ENCODE assay signal across 8 cellular contexts in genomic region chr11:65961267-65962135, GRCh38. TPM values are rescaled to one million over a fixed set of nuclear protein-coding genes. Genes with fewer than 3 reads are reported as not detected.
DNase-seq lines count a peak whose midpoint lies in the region; ATAC-seq and TF ChIP-seq lines count a peak whose summit lies in the region.

A gene with protein sequence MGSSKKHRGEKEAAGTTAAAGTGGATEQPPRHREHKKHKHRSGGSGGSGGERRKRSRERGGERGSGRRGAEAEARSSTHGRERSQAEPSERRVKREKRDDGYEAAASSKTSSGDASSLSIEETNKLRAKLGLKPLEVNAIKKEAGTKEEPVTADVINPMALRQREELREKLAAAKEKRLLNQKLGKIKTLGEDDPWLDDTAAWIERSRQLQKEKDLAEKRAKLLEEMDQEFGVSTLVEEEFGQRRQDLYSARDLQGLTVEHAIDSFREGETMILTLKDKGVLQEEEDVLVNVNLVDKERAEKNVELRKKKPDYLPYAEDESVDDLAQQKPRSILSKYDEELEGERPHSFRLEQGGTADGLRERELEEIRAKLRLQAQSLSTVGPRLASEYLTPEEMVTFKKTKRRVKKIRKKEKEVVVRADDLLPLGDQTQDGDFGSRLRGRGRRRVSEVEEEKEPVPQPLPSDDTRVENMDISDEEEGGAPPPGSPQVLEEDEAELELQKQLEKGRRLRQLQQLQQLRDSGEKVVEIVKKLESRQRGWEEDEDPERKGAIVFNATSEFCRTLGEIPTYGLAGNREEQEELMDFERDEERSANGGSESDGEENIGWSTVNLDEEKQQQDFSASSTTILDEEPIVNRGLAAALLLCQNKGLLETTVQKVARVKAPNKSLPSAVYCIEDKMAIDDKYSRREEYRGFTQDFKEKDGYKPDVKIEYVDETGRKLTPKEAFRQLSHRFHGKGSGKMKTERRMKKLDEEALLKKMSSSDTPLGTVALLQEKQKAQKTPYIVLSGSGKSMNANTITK (plus strand): TSS chr11:65961734. CDS start chr11:65961781, 47 bp downstream.

- no peaks in the 10 kb centered on the region for H3K9me3 ChIP-seq in colonic mucosa

- H3K36me3 ChIP-seq in BJ (ENCODE audit: control insufficient read depth, insufficient read depth, low read length) (peaks cover 20% of the 10 kb centered on the region), colonic mucosa (peaks cover 17% of the 10 kb centered on the region)

- intact Hi-C loops in activated CD4-positive, alpha-beta T cell treated with anti-CD3 and anti-CD28 coated beads, Interleukin-2, amount 10 ng/mL, durations not matched to agents 24 days and 14 days (cut with micrococcal nuclease) = loop anchor here (1.0 to 2.0 kb wide), 6 partner anchors 33 to 102 kb away; partner anchors contain the start of genes BANF1, C11orf68, DRAP1 and EIF1AD
- intact Hi-C loops in colonic mucosa (cut with DNase I) = loop anchor here (5.0 kb wide), 1 partner anchor 41 kb away; the partner anchor contains the start of genes BANF1 and EIF1AD

- H3K27me3 ChIP-seq in BJ (ENCODE audit: control insufficient read depth, insufficient read depth, low read length) (no peaks in the 10 kb centered on the region), colonic mucosa (no peaks in the 10 kb centered on the region)

- peaks cover 11% of the 10 kb centered on the region for H3K4me1 ChIP-seq in colonic mucosa

- peak within 1 kb of the TSS; percentile 92 for H3K27ac ChIP-seq in colonic mucosa

- H3K4me3 ChIP-seq in BJ (ENCODE audit: low read depth, low read length) (peak within 1 kb of the TSS; percentile 71), colonic mucosa (peak within 1 kb of the TSS; percentile 94)

- H3K27me3 Mint-ChIP-seq in activated CD4-positive, alpha-beta T cell treated with anti-CD3 and anti-CD28 coated beads, Interleukin-2, amount 10 ng/mL, durations not matched to agents 24 days and 14 days = peaks cover 1% of the 10 kb centered on the region

- H3K27ac Mint-ChIP-seq in activated CD4-positive, alpha-beta T cell treated with anti-CD3 and anti-CD28 coated beads, Interleukin-2, amount 10 ng/mL, durations not matched to agents 24 days and 14 days = peak within 1 kb of the TSS; percentile 95

- ATAC-seq in GM19324 (IDR thresholded peaks at IDR 0.05; ENCODE audit: low FRiP score, unreplicated experiment) (peak; percentile 91), HG03520 (IDR thresholded peaks at IDR 0.05; ENCODE audit: unreplicated experiment) (peak; percentile 81)

- H3K4me1 Mint-ChIP-seq in activated CD4-positive, alpha-beta T cell treated with anti-CD3 and anti-CD28 coated beads, Interleukin-2, amount 10 ng/mL, durations not matched to agents 24 days and 14 days = peaks cover 40% of the 10 kb centered on the region

- no peak for TF ChIP-seq CTCF in BJ (IDR thresholded peaks at IDR 0.05; ENCODE audit: insufficient read depth, low read depth, low read length)
- no peak for TF ChIP-seq CTCF in colonic mucosa (IDR thresholded peaks at IDR 0.05)

- peak within 1 kb of the TSS; percentile 82 to 96 for H3K9ac ChIP-seq in colonic mucosa (ENCODE audit: low read depth in 2 of 2, low read length in 2 of 2)

- H3K36me3 Mint-ChIP-seq in activated CD4-positive, alpha-beta T cell treated with anti-CD3 and anti-CD28 coated beads, Interleukin-2, amount 10 ng/mL, durations not matched to agents 24 days and 14 days (ENCODE audit: low read depth) = peaks cover 37% of the 10 kb centered on the region

- CTCF ChIA-PET in BJ (lab: Yijun Ruan, JAX) = interaction anchor here (1.8 to 2.2 kb wide), 3 partner anchors 71 to 77 kb away, joined by 3 to 9 read pairs (median 4); partner anchors contain the start of genes CCDC85B and FIBP

- H3K9me3 Mint-ChIP-seq in activated CD4-positive, alpha-beta T cell treated with anti-CD3 and anti-CD28 coated beads, Interleukin-2, amount 10 ng/mL, durations not matched to agents 24 days and 14 days = no peaks in the 10 kb centered on the region

- DNase-seq in BJ (ENCODE audit: low read depth) = peak; percentile 87
- DNase-seq in NCI-H69 (lab: John Stamatoyannopoulos, UW) = peak; percentile 99
- DNase-seq in activated CD4-positive, alpha-beta T cell treated with anti-CD3 and anti-CD28 coated beads, Interleukin-2, amount 10 ng/mL, durations not matched to agents 24 days and 14 days = peak; percentile 99
- peak; percentile 97 for DNase-seq in colonic mucosa
- DNase-seq in kidney tubule cell (ENCODE audit: low spot score) = peak; percentile 98
- peak; percentile 79 to 90 for DNase-seq in stimulated activated CD4-positive, alpha-beta T cell treated with anti-CD3 and anti-CD28 coated beads, Interleukin-1b, Interleukin-23, amount 100 ng/mL, for 1 hour (ENCODE audit: low read depth in 2 of 2)

- POLR2A ChIA-PET in BJ (lab: Charles Lee) = interaction anchor here (0.6 to 0.7 kb wide), 2 partner anchors 71 to 462 kb away, joined by 3 read pairs; partner anchors contain the start of gene CCDC85B

- peak within 1 kb of the TSS; percentile 90 for H3K4me3 Mint-ChIP-seq in activated CD4-positive, alpha-beta T cell treated with anti-CD3 and anti-CD28 coated beads, Interleukin-2, amount 10 ng/mL, durations not matched to agents 24 days and 14 days

RNA-seq across cellular contexts. Expression of the gene that starts here (rescaled TPM):
- polyA plus RNA-seq in BJ (2011; rRNA removed) = 12.0 and 13.2 TPM in 2 replicates
- 14.8 and 16.2 TPM in 2 replicates for polyA minus RNA-seq in BJ (2011; rRNA and poly(A)+ RNA removed)
- total RNA-seq in activated CD4-positive, alpha-beta T cell treated with anti-CD3 and anti-CD28 coated beads, Interleukin-2, amount 10 ng/mL, durations not matched to agents 24 days and 14 days = 99.1 and 104 TPM in 2 replicates
- total RNA-seq in colonic mucosa = 10 to 100 TPM; 40.0 to 50.9 TPM

Comparison
In these comparisons a context has a peak if more than half of its experiments do, and no peak if none do; other contexts are left out.
1. Peak in every context shown above with its lines: DNase-seq, ATAC-seq, H3K4me3 ChIP-seq and H3K27ac ChIP-seq.